ENCODE assay signal across 1 cellular context in the genomic region with DNA sequence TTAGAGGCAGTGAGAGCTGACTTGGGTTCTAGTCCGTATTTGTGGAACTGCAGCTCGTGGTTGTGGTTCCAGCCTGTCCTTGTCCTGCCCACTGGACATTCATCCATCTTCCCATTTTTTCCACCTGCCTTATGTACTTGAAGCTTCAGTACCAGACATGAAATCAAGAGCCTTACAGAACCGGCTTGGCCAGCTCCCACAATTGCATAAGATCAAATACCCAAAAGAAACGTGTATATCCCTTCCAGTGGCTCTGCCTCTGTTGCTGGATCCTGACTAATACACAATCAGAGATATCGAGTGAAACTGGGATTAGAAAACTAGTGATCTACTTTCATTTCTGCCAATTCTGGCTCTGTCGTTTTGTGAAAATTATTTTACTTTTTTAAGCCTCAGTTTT.
TF ChIP-seq lines count a peak whose summit lies in the region.

No MANE protein-coding gene starts in this region.

TF ChIP-seq in A549, 52 proteins besides CTCF, POLR2A, EP300 and RAD21 (continued from another document):
- TF ChIP-seq BHLHE40 (IDR thresholded peaks at IDR 0.05; ENCODE audit: low read depth, low read length): no peak
- TF ChIP-seq ZSCAN20 (CRISPR knock-in tag; IDR thresholded peaks at IDR 0.05): no peak
